ENCODE assay signal across 1 cellular context in genomic region chr20:45373353-45374100, GRCh38.
TF ChIP-seq lines count a peak whose summit lies in the region.

No MANE protein-coding gene starts in this region.

TF ChIP-seq in HepG2, 621 proteins besides CTCF, POLR2A, EP300 and RAD21 (continued from another document and continues in another):
- no peak for TF ChIP-seq TRAFD1 (CRISPR knock-in tag; IDR thresholded peaks at IDR 0.05; ENCODE audit: borderline replicate concordance)
- no peak for TF ChIP-seq NCOA5 (CRISPR knock-in tag; IDR thresholded peaks at IDR 0.05)
- no peak for TF ChIP-seq ZGPAT (CRISPR knock-in tag; IDR thresholded peaks at IDR 0.05)
- TF ChIP-seq ARID3A (IDR thresholded peaks at IDR 0.05; ENCODE audit: low read depth, low read length), result no peak
- TF ChIP-seq IRF9 (CRISPR knock-in tag; IDR thresholded peaks at IDR 0.05; ENCODE audit: borderline replicate concordance), result no peak; the same call in 1 of the 2 replicates
- TF ChIP-seq MLLT10 (CRISPR knock-in tag; IDR thresholded peaks at IDR 0.05), result no peak
- peak; percentile 20; the same call in 1 of the 2 replicates for TF ChIP-seq NR2F6 (IDR thresholded peaks at IDR 0.05)
- peak; percentile 69 for TF ChIP-seq NR2F6 (CRISPR knock-in tag; IDR thresholded peaks at IDR 0.05)
- peak; percentile 19; the same call in 1 of the 2 replicates for TF ChIP-seq MAX (IDR thresholded peaks at IDR 0.05)
- TF ChIP-seq BRCA1 (CRISPR knock-in tag; IDR thresholded peaks at IDR 0.05), result no peak
- TF ChIP-seq ZSCAN31 (CRISPR knock-in tag; IDR thresholded peaks at IDR 0.05; ENCODE audit: low read depth), result 0 out of 2 replicates have a peak, but pooled peaks have one; percentile 36
- peak; percentile 0 to 28; a peak in 1 of 4 replicates for TF ChIP-seq MAFK (conservative IDR thresholded peaks at IDR 0.05 in 1 of 2, IDR thresholded peaks at IDR 0.05 in 1 of 2; ENCODE audit: low read length in 2 of 2)
- TF ChIP-seq PHF8 (CRISPR knock-in tag; IDR thresholded peaks at IDR 0.05), result 0 out of 2 replicates have a peak, but pooled peaks have one; percentile 23
- no peak for TF ChIP-seq ZNF546 (CRISPR knock-in tag; conservative IDR thresholded peaks at IDR 0.05)
- no peak for TF ChIP-seq MNT (IDR thresholded peaks at IDR 0.05)
- no peak for TF ChIP-seq ZNF891 (CRISPR knock-in tag; IDR thresholded peaks at IDR 0.05)
- peak; percentile 99 for TF ChIP-seq XRCC5 (optimal IDR thresholded peaks at IDR 0.05; ENCODE audit: low read length)
- no peak for TF ChIP-seq ZNF841 (CRISPR knock-in tag; IDR thresholded peaks at IDR 0.05; ENCODE audit: borderline replicate concordance)
- no peak for TF ChIP-seq ZXDC (CRISPR knock-in tag; IDR thresholded peaks at IDR 0.05)
- TF ChIP-seq POGZ (CRISPR knock-in tag; IDR thresholded peaks at IDR 0.05), result peak; percentile 45; the same call in 1 of the 2 replicates
- TF ChIP-seq ZNF563 (CRISPR knock-in tag; IDR thresholded peaks at IDR 0.05), result 0 out of 2 replicates have a peak, but pooled peaks have one; percentile 19
- no peak for TF ChIP-seq SRSF4 (IDR thresholded peaks at IDR 0.05; ENCODE audit: low read depth, low read length, poor library complexity, severe bottlenecking)
- TF ChIP-seq RXRB (CRISPR knock-in tag; IDR thresholded peaks at IDR 0.05; ENCODE audit: borderline replicate concordance), result peak; percentile 42; the same call in 1 of the 2 replicates
- TF ChIP-seq KMT2B (CRISPR knock-in tag; IDR thresholded peaks at IDR 0.05), result peak; percentile 66; the same call in 1 of the 2 replicates
- TF ChIP-seq PPARG (CRISPR knock-in tag; conservative IDR thresholded peaks at IDR 0.05), result no peak
- TF ChIP-seq KLF16 (CRISPR knock-in tag; IDR thresholded peaks at IDR 0.05), result peak in 1 of 2 experiments; percentile 61; a peak in 1 of 4 replicates
- TF ChIP-seq HINFP (CRISPR knock-in tag; IDR thresholded peaks at IDR 0.05; ENCODE audit: low read depth), result 0 out of 2 replicates have a peak, but pooled peaks have one; percentile 27
- TF ChIP-seq SP5 (CRISPR knock-in tag; IDR thresholded peaks at IDR 0.05; ENCODE audit: borderline replicate concordance, low read depth), result peak; percentile 60; the same call in 1 of the 2 replicates
- TF ChIP-seq ZBTB26 (CRISPR knock-in tag; IDR thresholded peaks at IDR 0.05; ENCODE audit: borderline replicate concordance), result peak; percentile 51; the same call in 1 of the 2 replicates
- 0 out of 2 replicates have a peak, but pooled peaks have one; percentile 35 for TF ChIP-seq IKZF5 (CRISPR knock-in tag; IDR thresholded peaks at IDR 0.05)
- no peak for TF ChIP-seq ARHGAP35 (CRISPR knock-in tag; IDR thresholded peaks at IDR 0.05; ENCODE audit: borderline replicate concordance)
- peak; percentile 30 for TF ChIP-seq ASH2L (IDR thresholded peaks at IDR 0.05; ENCODE audit: insufficient read length, low read depth, low read length)
- TF ChIP-seq IRF2 (CRISPR knock-in tag; IDR thresholded peaks at IDR 0.05), result peak; percentile 66; the same call in 1 of the 2 replicates
- TF ChIP-seq IKZF4 (CRISPR knock-in tag; IDR thresholded peaks at IDR 0.05; ENCODE audit: borderline replicate concordance, low read depth, not compliant biosample characterization), result no peak
- peak; percentile 79 for TF ChIP-seq HOXA3 (CRISPR knock-in tag; IDR thresholded peaks at IDR 0.05)
- no peak for TF ChIP-seq TCF7L2 (IDR thresholded peaks at IDR 0.05; ENCODE audit: low read depth, low read length)
- TF ChIP-seq ZNF766 (CRISPR knock-in tag; IDR thresholded peaks at IDR 0.05; ENCODE audit: borderline replicate concordance), result peak; percentile 68; the same call in 1 of the 2 replicates
- no peak for TF ChIP-seq ZNF260 (CRISPR knock-in tag; IDR thresholded peaks at IDR 0.05; ENCODE audit: borderline replicate concordance, low read depth)
- TF ChIP-seq SP1 (IDR thresholded peaks at IDR 0.05), result no peak
- TF ChIP-seq SP1 (CRISPR knock-in tag; IDR thresholded peaks at IDR 0.05), result peak; percentile 41; the same call in 1 of the 2 replicates
- TF ChIP-seq ZNF619 (CRISPR knock-in tag; IDR thresholded peaks at IDR 0.05), result no peak
- TF ChIP-seq ZNF781 (CRISPR knock-in tag; IDR thresholded peaks at IDR 0.05; ENCODE audit: borderline replicate concordance, not compliant biosample characterization), result no peak
- TF ChIP-seq RARA (CRISPR knock-in tag; IDR thresholded peaks at IDR 0.05), result 0 out of 2 replicates have a peak, but pooled peaks have one; percentile 8
- peak; percentile 58 for TF ChIP-seq MED1 (CRISPR knock-in tag; IDR thresholded peaks at IDR 0.05)
- TF ChIP-seq MYC (CRISPR knock-in tag; IDR thresholded peaks at IDR 0.05; ENCODE audit: borderline replicate concordance), result peak; percentile 36; the same call in 1 of the 2 replicates
- peak; percentile 70 for TF ChIP-seq RBM39 (IDR thresholded peaks at IDR 0.05; ENCODE audit: low read depth, low read length, poor library complexity, severe bottlenecking)
- TF ChIP-seq RELA (CRISPR knock-in tag; IDR thresholded peaks at IDR 0.05), result 0 out of 2 replicates have a peak, but pooled peaks have one; percentile 54
- no peak for TF ChIP-seq SIN3A (IDR thresholded peaks at IDR 0.05; ENCODE audit: borderline replicate concordance, low read depth, low read length)
- TF ChIP-seq HNF4A (CRISPR knock-in tag; IDR thresholded peaks at IDR 0.05), result peak; percentile 8; the same call in 1 of the 2 replicates
- TF ChIP-seq BHLHE40 (IDR thresholded peaks at IDR 0.05; ENCODE audit: low read length), result no peak
